ENCODE assay signal across 8 cellular contexts in genomic region chr1:226308166-226308722, GRCh38. TPM values are rescaled to one million over a fixed set of nuclear protein-coding genes. Genes with fewer than 3 reads are reported as not detected.
DNase-seq lines count a peak whose midpoint lies in the region; ATAC-seq, FAIRE-seq and TF ChIP-seq lines count a peak whose summit lies in the region.

No MANE protein-coding gene starts in this region.

- H4K20me1 ChIP-seq in keratinocyte (ENCODE audit: control insufficient read depth, extremely low read depth, insufficient read depth, low read length): no peaks in the 10 kb centered on the region

- H3K9me3 ChIP-seq in HAP-1: no peaks in the 10 kb centered on the region
- H3K9me3 ChIP-seq in adrenal gland (replicated peaks in 1 of 3): no peaks in the 10 kb centered on the region
- H3K9me3 ChIP-seq in keratinocyte (ENCODE audit: control insufficient read depth, low read depth, low read length): no peaks in the 10 kb centered on the region

- H3K4me1 Mint-ChIP-seq in stimulated activated memory B cell treated with anti-CD40 and anti-IgM and Interleukin-4, amounts not matched to agents 10 μg/mL and 1 μg/mL and 100 μg/mL, for 72 hours: peaks cover 17% of the 10 kb centered on the region

- no peak for DNase-seq in HAP-1 (ENCODE audit: low spot score in 2 of 2)
- peak; percentile 52 for DNase-seq in NCI-H2171 treated with DMSO at 0.1 percent for 48 hours (lab: John Stamatoyannopoulos, UW)
- DNase-seq in adrenal gland: peak in 4 of 7 donors; percentile 9 to 54 (median 24)
- no peak for DNase-seq in keratinocyte (ENCODE audit: low read depth, low spot score)
- no peak for DNase-seq in GM13977 (ENCODE audit: low spot score)
- no peak for DNase-seq in NCI-H510A treated with DMSO at 0.1 percent for 48 hours (lab: John Stamatoyannopoulos, UW)

- H3K27me3 Mint-ChIP-seq in stimulated activated memory B cell treated with anti-CD40 and anti-IgM and Interleukin-4, amounts not matched to agents 10 μg/mL and 1 μg/mL and 100 μg/mL, for 72 hours: peaks cover 11% of the 10 kb centered on the region

- peak overlapping the region; percentile 93 for H3K9ac ChIP-seq in keratinocyte (ENCODE audit: control insufficient read depth, extremely low read depth, insufficient read depth, low read length)

- peak overlapping the region; percentile 96 for H3K4me2 ChIP-seq in keratinocyte (ENCODE audit: control insufficient read depth, extremely low read depth, insufficient read depth, low read depth, low read length)

- no peaks in the 10 kb centered on the region for H3K27me3 ChIP-seq in HAP-1 (ENCODE audit: low read depth)
- no peaks in the 10 kb centered on the region for H3K27me3 ChIP-seq in adrenal gland
- no peaks in the 10 kb centered on the region for H3K27me3 ChIP-seq in keratinocyte (ENCODE audit: control insufficient read depth, extremely low read depth, insufficient read depth, low read length)

- no peak for FAIRE-seq in keratinocyte (lab: Jason Lieb, UNC)

- in situ Hi-C loops in HAP-1 (cut with MboI; ENCODE audit: low sequenced_read_pairs): no loop called here
- in situ Hi-C loops in GM13977 (cut with MboI; ENCODE audit: low pct_unique_long_range_greater_than_20kb, low sequenced_read_pairs, unreplicated experiment): no loop called here

- H2AFZ ChIP-seq in keratinocyte (ENCODE audit: control insufficient read depth, low read length): peak overlapping the region; percentile 99

- H3K4me3 Mint-ChIP-seq in stimulated activated memory B cell treated with anti-CD40 and anti-IgM and Interleukin-4, amounts not matched to agents 10 μg/mL and 1 μg/mL and 100 μg/mL, for 72 hours: peak overlapping the region; percentile 88

- H3K4me3 ChIP-seq in HAP-1: peak overlapping the region; percentile 96
- peak overlapping the region in 3 of 4 donors; percentile 68 to 73 (median 73) for H3K4me3 ChIP-seq in adrenal gland
- peak overlapping the region; percentile 88 to 100 (median 98) for H3K4me3 ChIP-seq in keratinocyte (ENCODE audit: control insufficient read depth in 2 of 3, extremely low read depth in 1 of 3, insufficient read depth in 2 of 3, low read depth in 1 of 3, low read length in 3 of 3)

- dilution Hi-C loops in keratinocyte (cut with MboI; ENCODE audit: extremely low pct_ligation_motif_present, low sequenced_read_pairs): no loop called here

- TF ChIP-seq POLR2A in adrenal gland (IDR thresholded peaks at IDR 0.05): no peak

- H3K9me3 Mint-ChIP-seq in stimulated activated memory B cell treated with anti-CD40 and anti-IgM and Interleukin-4, amounts not matched to agents 10 μg/mL and 1 μg/mL and 100 μg/mL, for 72 hours: no peaks in the 10 kb centered on the region

- TF ChIP-seq CTCF in adrenal gland (IDR thresholded peaks at IDR 0.05) (no peak), keratinocyte (optimal IDR thresholded peaks at IDR 0.05 in 1 of 3, IDR thresholded peaks at IDR 0.05 in 1 of 3, conservative IDR thresholded peaks at IDR 0.05 in 1 of 3; ENCODE audit: extremely low read depth in 1 of 3, insufficient read depth in 2 of 3, low read length in 3 of 3) (no peak), GM13977 (IDR thresholded peaks at IDR 0.05; ENCODE audit: extremely low read depth, insufficient read depth, missing control alignments) (no peak)

- peaks cover 42% of the 10 kb centered on the region for H3K79me2 ChIP-seq in keratinocyte (ENCODE audit: control insufficient read depth, insufficient read depth, low read length)

- H3K4me1 ChIP-seq in HAP-1: peaks cover 12% of the 10 kb centered on the region
- peaks cover 0 to 10% of the 10 kb centered on the region in 2 donors for H3K4me1 ChIP-seq in adrenal gland (replicated peaks in 1 of 2)
- H3K4me1 ChIP-seq in keratinocyte (ENCODE audit: control insufficient read depth, extremely low read depth, insufficient read depth, low read length): peaks cover 18% of the 10 kb centered on the region

- no peaks in the 10 kb centered on the region for H3K36me3 Mint-ChIP-seq in stimulated activated memory B cell treated with anti-CD40 and anti-IgM and Interleukin-4, amounts not matched to agents 10 μg/mL and 1 μg/mL and 100 μg/mL, for 72 hours

- 5 to 26% (median 8%) methylated on average over 2 to 14 of the region's 14 CpGs for WGBS in adrenal gland, 4 donors

- peaks cover 4% of the 10 kb centered on the region; the same call in 1 of the 2 replicates for H3K36me3 ChIP-seq in HAP-1 (replicated peaks)
- no peaks in the 10 kb centered on the region for H3K36me3 ChIP-seq in adrenal gland (replicated peaks in 1 of 2)
- H3K36me3 ChIP-seq in keratinocyte (ENCODE audit: control insufficient read depth in 2 of 2, extremely low read depth in 1 of 2, insufficient read depth in 2 of 2, low read length in 2 of 2): no peaks in the 10 kb centered on the region

- peak overlapping the region in 2 of 5 donors; percentile 48 to 89 for H3K27ac ChIP-seq in adrenal gland
- peak overlapping the region; percentile 81 for H3K27ac ChIP-seq in keratinocyte (ENCODE audit: control insufficient read depth, insufficient read depth, low read length)

- H3K9me1 ChIP-seq in keratinocyte (ENCODE audit: control insufficient read depth, extremely low read depth, insufficient read depth, low read length): no peaks in the 10 kb centered on the region

- intact Hi-C loops in adrenal gland (cut with DNase I): no loop called here

- peak; percentile 12 for ATAC-seq in GM18502 (IDR thresholded peaks at IDR 0.05; ENCODE audit: poor library complexity, unreplicated experiment)
- no peak for ATAC-seq in stimulated activated memory B cell treated with anti-CD40 and anti-IgM and Interleukin-4, amounts not matched to agents 10 μg/mL and 1 μg/mL and 100 μg/mL, for 72 hours

- H3K27ac Mint-ChIP-seq in stimulated activated memory B cell treated with anti-CD40 and anti-IgM and Interleukin-4, amounts not matched to agents 10 μg/mL and 1 μg/mL and 100 μg/mL, for 72 hours: peak overlapping the region; percentile 82

RNA-seq across cellular contexts. Expression of gene LIN9, which starts 0.7 kb away (rescaled TPM):
- 1 to 10 TPM in 6 of 8 donors, under 1 TPM in 2; 0.97 to 5.1 (median 2.0) TPM for total RNA-seq in adrenal gland
- polyA plus RNA-seq in adrenal gland: 1 to 10 TPM; 1.2 to 2.3 (median 1.9) TPM
- 2.8 to 5.6 TPM (median 2.9 TPM) in 3 replicates for polyA plus RNA-seq in keratinocyte
- polyA plus RNA-seq in keratinocyte (2011; ENCODE audit: low read depth): 2.4 TPM
- polyA plus RNA-seq in keratinocyte (2011; cell fraction: cytosol; rRNA removed): 1.8 and 4.4 TPM in 2 replicates
- polyA plus RNA-seq in keratinocyte (2011; cell fraction: nucleus; rRNA removed): 4.1 and 4.2 TPM in 2 replicates
- polyA plus RNA-seq in keratinocyte (2012; ENCODE audit: low replicate concordance): 1.7 and 2.3 TPM in 2 replicates
- polyA minus RNA-seq in keratinocyte: 0.66 to 3.7 TPM (median 2.4 TPM) in 3 replicates
- polyA minus RNA-seq in keratinocyte (2011; cell fraction: cytosol; rRNA and poly(A)+ RNA removed): 1.7 TPM
- 1.9 and 3.4 TPM in 2 replicates for polyA minus RNA-seq in keratinocyte (2011; cell fraction: nucleus; rRNA and poly(A)+ RNA removed)

Comparison
In these comparisons a context has a peak if more than half of its experiments do, and no peak if none do; other contexts are left out.
1. DNase-seq: peak in NCI-H2171 treated with DMSO at 0.1 percent for 48 hours (single experiment) and adrenal gland (4 of 7); none in HAP-1 (0 of 2), keratinocyte (single experiment), GM13977 (single experiment) and NCI-H510A treated with DMSO at 0.1 percent for 48 hours (single experiment).
2. Peak in every context shown above with its lines, with median percentiles within 50 percentile points of each other: H3K4me3 ChIP-seq.